ENCODE assay signal across 34 cellular contexts in the genomic region with DNA sequence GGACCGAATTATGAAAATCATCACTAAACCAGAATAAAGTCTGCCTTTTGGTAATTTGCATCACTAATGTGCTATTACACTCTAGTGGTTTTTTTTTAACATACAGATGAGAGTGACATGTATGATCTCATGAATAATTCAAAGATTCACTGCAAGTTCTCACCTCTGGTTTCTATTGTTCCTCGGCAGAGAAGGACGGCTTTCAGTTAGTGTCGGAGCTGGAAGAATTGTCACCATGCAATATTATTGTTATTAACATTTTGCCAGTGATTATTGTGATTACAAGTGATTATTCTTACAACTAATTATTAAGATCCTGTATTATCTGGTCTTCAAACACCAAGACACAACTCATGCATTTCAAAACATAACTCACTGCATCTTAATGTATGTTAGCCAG.
"Had no signal": no experiment of that assay in that cellular context is flagged by ENCODE, and none has a peak within 500 bp of the region (broad histone marks: within the 10 kb centered on the region; RNA-seq: fewer than 3 reads in every experiment).

No MANE protein-coding gene starts in this region.

- DNase-seq: activated B cell treated with CpG ODN at 0.5 μM for 24 hours; activated CD4-positive, alpha-beta T cell treated with anti-CD3 and anti-CD28 coated beads for 48 hours; activated CD4-positive, alpha-beta T cell treated with anti-CD3 and anti-CD28 coated beads, Interleukin-2, amount 50 U/mL, for 1 hour; activated CD4-positive, alpha-beta T cell treated with anti-CD3 and anti-CD28 coated beads, Interleukin-2, amount 50 U/mL, for 48 hours; activated CD8-positive, alpha-beta memory T cell treated with anti-CD3 and anti-CD28 coated beads for 24 hours; activated CD8-positive, alpha-beta T cell treated with anti-CD3 and anti-CD28 coated beads for 36 hours; activated effector memory CD4-positive, alpha-beta T cell treated with Interleukin-2 at 50 U/mL for 16 hours; activated gamma-delta T cell treated with Interleukin-2 at 50 U/mL for 16 hours; activated naive CD4-positive, alpha-beta T cell treated with anti-CD3 and anti-CD28 coated beads, Interleukin-2, amount 50 U/mL, for 16 hours; activated naive CD4-positive, alpha-beta T cell treated with Interleukin-2 at 50 U/mL for 16 hours; activated naive CD8-positive, alpha-beta T cell treated with anti-CD3 and anti-CD28 coated beads, Interleukin-2, amount 50 U/mL, for 24 hours; activated T-cell treated with anti-CD3 and anti-CD28 coated beads, Interleukin-2, amount 50 U/mL, for 4 hours; adrenal gland; amygdala; aorta; body of pancreas; central memory CD4-positive, alpha-beta T cell; cerebellar nuclear complex; colonic mucosa; effector CD8-positive, alpha-beta T cell; esophagus squamous epithelium; foreskin melanocyte; heart right ventricle; T-helper 17 cell; T1000; WERI-Rb-1 had no signal

- H3K36me3 ChIP-seq: adrenal gland, breast epithelium, cardiac muscle cell, colonic mucosa, esophagus squamous epithelium, gastroesophageal sphincter, heart right ventricle, WERI-Rb-1 had no signal

- H3K4me1 Mint-ChIP-seq: activated B cell treated with CpG ODN at 0.5 μM for 24 hours; activated naive CD8-positive, alpha-beta T cell treated with anti-CD3 and anti-CD28 coated beads, Interleukin-2, amount 50 U/mL, for 24 hours; activated T-helper 17 cell treated with anti-CD3 and anti-CD28 coated beads, Interleukin-2, amount 50 U/mL, for 72 hours had no signal

- H3K36me3 Mint-ChIP-seq: activated naive CD8-positive, alpha-beta T cell had no signal

- H3K9me3 ChIP-seq: adrenal gland, body of pancreas, breast epithelium, colonic mucosa, esophagus squamous epithelium, gastroesophageal sphincter, heart right ventricle had no signal

- H3K4me3 Mint-ChIP-seq: activated B cell treated with CpG ODN at 0.5 μM for 24 hours; activated CD8-positive, alpha-beta T cell treated with anti-CD3 and anti-CD28 coated beads for 36 hours; activated naive CD8-positive, alpha-beta T cell; activated naive CD8-positive, alpha-beta T cell treated with anti-CD3 and anti-CD28 coated beads, Interleukin-2, amount 50 U/mL, for 24 hours; activated T-cell treated with anti-CD3 and anti-CD28 coated beads, Interleukin-2, amount 50 U/mL, for 4 hours; activated T-helper 17 cell treated with anti-CD3 and anti-CD28 coated beads, Interleukin-2, amount 50 U/mL, for 72 hours; T-helper 17 cell; T-helper 2 cell treated with Interferon-gamma antibody and Interleukin-4, amounts not matched to agents 5 μg/mL and 100 μg/mL, for 36 hours had no signal

- H3K27me3 Mint-ChIP-seq: activated B cell treated with CpG ODN at 0.5 μM for 24 hours; activated naive CD8-positive, alpha-beta T cell treated with anti-CD3 and anti-CD28 coated beads, Interleukin-2, amount 50 U/mL, for 24 hours; activated T-helper 17 cell treated with anti-CD3 and anti-CD28 coated beads, Interleukin-2, amount 50 U/mL, for 72 hours had no signal

- H3K27ac Mint-ChIP-seq: activated B cell treated with CpG ODN at 0.5 μM for 24 hours; activated CD8-positive, alpha-beta T cell treated with anti-CD3 and anti-CD28 coated beads for 36 hours; activated naive CD8-positive, alpha-beta T cell; activated naive CD8-positive, alpha-beta T cell treated with anti-CD3 and anti-CD28 coated beads, Interleukin-2, amount 50 U/mL, for 24 hours; activated T-helper 17 cell treated with anti-CD3 and anti-CD28 coated beads, Interleukin-2, amount 50 U/mL, for 72 hours; T-helper 17 cell; T-helper 2 cell treated with Interferon-gamma antibody and Interleukin-4, amounts not matched to agents 5 μg/mL and 100 μg/mL, for 36 hours had no signal

- ATAC-seq: activated CD4-positive, CD25-positive, alpha-beta regulatory T cell treated with anti-CD3 and anti-CD28 coated beads, Interleukin-2, amount 50 U/mL, for 24 hours; activated CD8-positive, alpha-beta T cell treated with anti-CD3 and anti-CD28 coated beads for 36 hours; activated naive CD8-positive, alpha-beta T cell treated with anti-CD3 and anti-CD28 coated beads, Interleukin-2, amount 50 U/mL, for 24 hours; activated T-cell treated with anti-CD3 and anti-CD28 coated beads, Interleukin-2, amount 50 U/mL, for 4 hours; activated T-helper 17 cell treated with anti-CD3 and anti-CD28 coated beads, Interleukin-2, amount 50 U/mL, for 72 hours; body of pancreas; gastroesophageal sphincter; heart right ventricle; T-helper 17 cell had no signal

- H3K27me3 ChIP-seq: adrenal gland, body of pancreas, breast epithelium, cardiac muscle cell, colonic mucosa, esophagus squamous epithelium, gastroesophageal sphincter, heart right ventricle had no signal

- H3K9me3 Mint-ChIP-seq: activated B cell treated with CpG ODN at 0.5 μM for 24 hours; activated CD8-positive, alpha-beta T cell treated with anti-CD3 and anti-CD28 coated beads for 36 hours; activated naive CD8-positive, alpha-beta T cell treated with anti-CD3 and anti-CD28 coated beads, Interleukin-2, amount 50 U/mL, for 24 hours; activated T-cell treated with anti-CD3 and anti-CD28 coated beads, Interleukin-2, amount 50 U/mL, for 4 hours; activated T-helper 17 cell treated with anti-CD3 and anti-CD28 coated beads, Interleukin-2, amount 50 U/mL, for 72 hours; T-helper 2 cell treated with Interferon-gamma antibody and Interleukin-4, amounts not matched to agents 5 μg/mL and 100 μg/mL, for 36 hours had no signal

- H3K27ac ChIP-seq: adrenal gland, body of pancreas, breast epithelium, cardiac muscle cell, colonic mucosa, epithelial cell of prostate, esophagus squamous epithelium, gastroesophageal sphincter, heart right ventricle, WERI-Rb-1 had no signal

- H3K4me3 ChIP-seq: adrenal gland, body of pancreas, breast epithelium, cardiac muscle cell, colonic mucosa, esophagus squamous epithelium, gastroesophageal sphincter, heart right ventricle had no signal
